ENCODE assay signal across 22 cellular contexts in the genomic region with DNA sequence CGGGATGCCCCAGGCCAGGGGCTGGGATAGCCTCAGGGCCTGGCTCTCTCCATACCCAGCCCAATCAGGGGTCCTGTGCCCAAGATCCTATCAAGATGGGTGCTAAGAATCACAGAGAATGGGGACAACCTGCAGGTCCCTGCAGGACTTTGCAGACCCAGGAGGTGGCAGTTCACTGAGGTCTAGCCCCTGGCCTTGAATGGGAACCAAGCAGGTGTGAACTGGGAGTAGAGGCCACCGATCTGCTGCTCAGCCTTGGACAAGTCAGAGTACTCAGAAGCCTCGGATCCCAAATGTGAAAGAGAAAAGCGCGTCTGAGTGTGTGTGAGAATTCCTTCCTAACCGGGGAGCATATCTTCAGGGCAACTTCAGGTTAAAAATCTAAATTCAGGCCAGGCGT.
DNase-seq lines count a peak whose midpoint lies in the region; ATAC-seq, FAIRE-seq and TF ChIP-seq lines count a peak whose summit lies in the region.
"Had no signal": no experiment of that assay in that cellular context is flagged by ENCODE, and none has a peak within 500 bp of the region (broad histone marks: within the 10 kb centered on the region; RNA-seq: fewer than 3 reads in every experiment).

No MANE protein-coding gene starts in this region.

- no peaks in the 10 kb centered on the region for H3K27me3 ChIP-seq in HepG2 (ENCODE audit: control insufficient read depth in 1 of 2, insufficient read depth in 2 of 2, low read length in 2 of 2)
- no peaks in the 10 kb centered on the region for H3K27me3 ChIP-seq in right lobe of liver
- H3K27me3 ChIP-seq: BLaER1 treated with 17β-estradiol and CSF1 and Interleukin-3, amounts not matched to agents 10 nM and 100 nM had no signal

- no peak overlapping the region for H3K4me3 Mint-ChIP-seq in effector memory CD8-positive, alpha-beta T cell
- H3K4me3 Mint-ChIP-seq: CD4-positive, alpha-beta memory T cell had no signal

- no peaks in the 10 kb centered on the region for H3K9me3 Mint-ChIP-seq in effector memory CD8-positive, alpha-beta T cell
- H3K9me3 Mint-ChIP-seq: CD4-positive, alpha-beta memory T cell had no signal

- peak; percentile 58 for ATAC-seq in HepG2
- no peak for ATAC-seq in right lobe of liver
- ATAC-seq in effector memory CD8-positive, alpha-beta T cell (replicated peaks): no peak
- no peak for ATAC-seq in GM19328 (IDR thresholded peaks at IDR 0.05; ENCODE audit: unreplicated experiment)

- TF ChIP-seq RAD21 in HepG2 (CRISPR knock-in tag; IDR thresholded peaks at IDR 0.05): no peak

- no TSS peak for BruUV-seq in HepG2 (replicated peaks; lab: Mats Ljungman, UMichigan)

- in situ Hi-C loops in HepG2 (cut with HindIII; ENCODE audit: extremely low pct_ligation_motif_present, low pct_unique_long_range_greater_than_20kb): no loop called here

- H2AFZ ChIP-seq in HepG2 (ENCODE audit: low read length): no peak overlapping the region

- no peak overlapping the region for H3K27ac ChIP-seq in HepG2 (ENCODE audit: extremely low read length, insufficient read depth, low read length)
- no peak overlapping the region for H3K27ac ChIP-seq in right lobe of liver
- H3K27ac ChIP-seq: BLaER1 treated with 17β-estradiol and CSF1 and Interleukin-3, amounts not matched to agents 10 nM and 100 nM; HL-60; RWPE1 had no signal

- H3K27me3 Mint-ChIP-seq in effector memory CD8-positive, alpha-beta T cell: no peaks in the 10 kb centered on the region
- H3K27me3 Mint-ChIP-seq: CD4-positive, alpha-beta memory T cell had no signal

- WGBS in HepG2 (ENCODE audit: low lambda C conversion rate): 96% methylated on average over 7 of the region's 7 CpGs
- 89% methylated on average over 6 of the region's 7 CpGs for WGBS in right lobe of liver (ENCODE audit: insufficient coverage, low coverage, low lambda C conversion rate, missing lambda C conversion rate)

- 0 out of 5 replicates have a peak, but pooled peaks cover 0 to 2% of the 10 kb centered on the region in 2 experiments for H3K36me3 ChIP-seq in HepG2 (replicated peaks in 1 of 2; ENCODE audit: control insufficient read depth in 1 of 2, insufficient read depth in 2 of 2, low read length in 2 of 2)
- H3K36me3 ChIP-seq in right lobe of liver: no peaks in the 10 kb centered on the region

- peaks cover 0 to 2% of the 10 kb centered on the region in 2 donors for H3K4me1 Mint-ChIP-seq in effector memory CD8-positive, alpha-beta T cell (ENCODE audit: low read depth in 2 of 2)

- DNase-seq in DMS53 (lab: John Stamatoyannopoulos, UW) (peak; percentile 19), DMS53 treated with DMSO at 0.1 percent for 48 hours (lab: John Stamatoyannopoulos, UW; ENCODE audit: unreplicated experiment) (no peak), HepG2 (ENCODE audit: low spot score) (no peak), right lobe of liver (no peak), HEK293T (ENCODE audit: extremely low spot score) (no peak), GM10266 (ENCODE audit: extremely low spot score) (no peak)
- DNase-seq in effector memory CD8-positive, alpha-beta T cell: no peak
- DNase-seq: 8988T; CD4-positive, alpha-beta memory T cell; GDM1; KG1; NCI-H1436; NCI-H2171; NCI-H524; NCI-H82; SIG-M5; SK-N-SH had no signal

- intact Hi-C loops in HepG2 (cut with micrococcal nuclease; ENCODE audit: unreplicated experiment) (no loop called here), right lobe of liver (cut with DNase I) (loop anchor here in 1 of 2 donors (10.0 kb wide), 1 partner anchor 88 kb away; no protein-coding TSS in a partner anchor)

- H3K4me3 ChIP-seq in HepG2 (replicated peaks in 1 of 3; ENCODE audit: insufficient read depth in 1 of 3, low read depth in 2 of 3, low read length in 3 of 3): no peak overlapping the region
- no peak overlapping the region for H3K4me3 ChIP-seq in right lobe of liver
- H3K4me3 ChIP-seq: BLaER1 treated with 17β-estradiol and CSF1 and Interleukin-3, amounts not matched to agents 10 nM and 100 nM had no signal

- H3K27ac Mint-ChIP-seq in effector memory CD8-positive, alpha-beta T cell: peak overlapping the region; percentile 28 to 46

- CTCF ChIA-PET in HepG2 (lab: Yijun Ruan, JAX; ENCODE audit: low intra/inter-chr PET ratio, low total read pairs) (no interaction called here), HEK293T (lab: Yijun Ruan, JAX) (interaction anchor here (1.0 kb wide), 1 partner anchor 14 kb away, joined by 3 read pairs; no protein-coding TSS in a partner anchor)

- H3K79me2 ChIP-seq in HepG2 (ENCODE audit: insufficient read depth, low read length): no peaks in the 10 kb centered on the region

- H3K4me1 ChIP-seq in HepG2 (ENCODE audit: insufficient read depth, low read length) (peaks cover 1% of the 10 kb centered on the region), right lobe of liver (peaks cover 0 to 15% (median 0%) of the 10 kb centered on the region in 4 donors)

- no peak overlapping the region for H3K4me2 ChIP-seq in HepG2 (ENCODE audit: low read depth, low read length)
- H3K4me2 ChIP-seq: SK-N-SH had no signal

- POLR2A ChIA-PET in HepG2 (lab: Yijun Ruan, JAX): no interaction called here
- POLR2A ChIA-PET in HEK293T (lab: Yijun Ruan, JAX): no interaction called here

- TF ChIP-seq CTCF in HepG2 (CRISPR knock-in tag; IDR thresholded peaks at IDR 0.05) (peak; percentile 31; the same call in 1 of the 2 replicates), right lobe of liver (IDR thresholded peaks at IDR 0.05) (no peak), GM10266 (IDR thresholded peaks at IDR 0.05; ENCODE audit: control insufficient read depth, insufficient read depth, low read depth, missing control alignments) (no peak)

- H3K9ac ChIP-seq in HepG2 (ENCODE audit: insufficient read depth, low read depth, low read length): no peak overlapping the region
- H3K9ac ChIP-seq: BLaER1 treated with 17β-estradiol and CSF1 and Interleukin-3, amounts not matched to agents 10 nM and 100 nM; SK-N-SH had no signal

- no peaks in the 10 kb centered on the region for H3K36me3 Mint-ChIP-seq in effector memory CD8-positive, alpha-beta T cell (ENCODE audit: insufficient read depth)

- H3K9me3 ChIP-seq in HepG2 (ENCODE audit: low read length) (no peaks in the 10 kb centered on the region), right lobe of liver (no peaks in the 10 kb centered on the region)
- H3K9me3 ChIP-seq: BLaER1 treated with 17β-estradiol and CSF1 and Interleukin-3, amounts not matched to agents 10 nM and 100 nM; SK-N-SH had no signal

- H4K20me1 ChIP-seq in HepG2 (ENCODE audit: insufficient read depth, low read length): no peaks in the 10 kb centered on the region

- FAIRE-seq in HepG2 (lab: Jason Lieb, UNC): no peak
- FAIRE-seq: GM19239 had no signal

- TF ChIP-seq EP300 in HepG2 (IDR thresholded peaks at IDR 0.05; ENCODE audit: low read depth in 2 of 2, low read length in 2 of 2): no peak
- TF ChIP-seq EP300 in HepG2 (CRISPR knock-in tag; IDR thresholded peaks at IDR 0.05; ENCODE audit: borderline replicate concordance): no peak

- no peak for TF ChIP-seq POLR2A in HepG2 (IDR thresholded peaks at IDR 0.05; ENCODE audit: insufficient read depth in 1 of 2, low read depth in 2 of 2, low read length in 2 of 2)
- TF ChIP-seq POLR2A in right lobe of liver (IDR thresholded peaks at IDR 0.05): no peak

TF ChIP-seq in HepG2, 621 proteins besides CTCF, POLR2A, EP300 and RAD21 (continues in another document):
- TF ChIP-seq, protein P1, sequence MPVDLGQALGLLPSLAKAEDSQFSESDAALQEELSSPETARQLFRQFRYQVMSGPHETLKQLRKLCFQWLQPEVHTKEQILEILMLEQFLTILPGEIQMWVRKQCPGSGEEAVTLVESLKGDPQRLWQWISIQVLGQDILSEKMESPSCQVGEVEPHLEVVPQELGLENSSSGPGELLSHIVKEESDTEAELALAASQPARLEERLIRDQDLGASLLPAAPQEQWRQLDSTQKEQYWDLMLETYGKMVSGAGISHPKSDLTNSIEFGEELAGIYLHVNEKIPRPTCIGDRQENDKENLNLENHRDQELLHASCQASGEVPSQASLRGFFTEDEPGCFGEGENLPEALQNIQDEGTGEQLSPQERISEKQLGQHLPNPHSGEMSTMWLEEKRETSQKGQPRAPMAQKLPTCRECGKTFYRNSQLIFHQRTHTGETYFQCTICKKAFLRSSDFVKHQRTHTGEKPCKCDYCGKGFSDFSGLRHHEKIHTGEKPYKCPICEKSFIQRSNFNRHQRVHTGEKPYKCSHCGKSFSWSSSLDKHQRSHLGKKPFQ (CRISPR knock-in tag; IDR thresholded peaks at IDR 0.05; ENCODE audit: insufficient replicate concordance): peak; percentile 91
- no peak for TF ChIP-seq SNRNP70 (IDR thresholded peaks at IDR 0.05; ENCODE audit: low read depth, low read length)
- TF ChIP-seq HOXD1 (CRISPR knock-in tag; IDR thresholded peaks at IDR 0.05): no peak
- TF ChIP-seq ZBTB21 (CRISPR knock-in tag; IDR thresholded peaks at IDR 0.05): no peak

TF ChIP-seq in HEK293T, 16 proteins besides CTCF, POLR2A, EP300 and RAD21:
- TF ChIP-seq FOXK2 (IDR thresholded peaks at IDR 0.05): no peak
- TF ChIP-seq L3MBTL2 (conservative IDR thresholded peaks at IDR 0.05): no peak
- no peak for TF ChIP-seq SP1 (IDR thresholded peaks at IDR 0.05)
- TF ChIP-seq ZNF384 (IDR thresholded peaks at IDR 0.05): no peak
